ENCODE assay signal across 2 cellular contexts in the genomic region with DNA sequence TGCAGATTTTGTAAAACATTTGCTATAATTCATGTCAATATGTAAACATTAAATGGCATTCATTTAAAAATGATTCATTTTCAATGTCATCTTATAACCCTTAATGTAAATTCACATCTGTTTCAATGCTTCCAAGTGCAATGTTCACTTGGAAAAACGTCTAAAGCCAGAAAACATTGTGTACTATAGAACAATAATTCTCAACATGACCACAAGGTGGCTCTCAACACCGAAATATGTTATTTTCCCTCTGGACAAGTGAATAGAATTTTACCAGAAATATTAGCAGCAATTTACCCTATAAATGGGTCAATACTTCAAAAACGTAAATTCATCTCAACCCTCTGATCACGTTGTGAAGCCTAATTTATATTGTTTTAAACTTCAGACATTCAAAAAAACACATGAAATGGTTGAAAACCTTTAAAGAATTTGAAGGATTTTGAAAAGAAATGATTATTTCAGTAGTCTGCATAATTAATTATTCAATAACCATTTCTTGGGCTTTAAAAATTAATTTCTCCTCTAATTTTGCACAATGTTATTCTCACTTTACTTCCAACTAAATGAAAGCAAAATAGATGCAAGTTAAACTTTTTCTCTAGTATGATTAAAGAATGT.
A peak's percentile ranks its signal among the peaks of the same experiment; 100 is the strongest.
TF ChIP-seq lines count a peak whose summit lies in the region.

No MANE protein-coding gene starts in this region.

TF ChIP-seq in HCT116, 20 proteins besides CTCF, POLR2A, EP300 and RAD21:
- TF ChIP-seq, protein P1, sequence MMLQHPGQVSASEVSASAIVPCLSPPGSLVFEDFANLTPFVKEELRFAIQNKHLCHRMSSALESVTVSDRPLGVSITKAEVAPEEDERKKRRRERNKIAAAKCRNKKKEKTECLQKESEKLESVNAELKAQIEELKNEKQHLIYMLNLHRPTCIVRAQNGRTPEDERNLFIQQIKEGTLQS (IDR thresholded peaks at IDR 0.05) = no peak
- TF ChIP-seq SIN3A (IDR thresholded peaks at IDR 0.05; ENCODE audit: low read depth) = no peak
- no peak for TF ChIP-seq EZH2phosphoT487 (IDR thresholded peaks at IDR 0.05; ENCODE audit: borderline replicate concordance)
- TF ChIP-seq EZH2 (IDR thresholded peaks at IDR 0.05) = no peak
- TF ChIP-seq JUND (IDR thresholded peaks at IDR 0.05) = no peak
- no peak for TF ChIP-seq YY1 (IDR thresholded peaks at IDR 0.05; ENCODE audit: extremely low read depth, insufficient replicate concordance, low read depth, low read length)
- TF ChIP-seq, protein P2, sequence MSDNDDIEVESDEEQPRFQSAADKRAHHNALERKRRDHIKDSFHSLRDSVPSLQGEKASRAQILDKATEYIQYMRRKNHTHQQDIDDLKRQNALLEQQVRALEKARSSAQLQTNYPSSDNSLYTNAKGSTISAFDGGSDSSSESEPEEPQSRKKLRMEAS (IDR thresholded peaks at IDR 0.05) = no peak
- TF ChIP-seq SP1 (IDR thresholded peaks at IDR 0.05; ENCODE audit: low read depth) = no peak
- TF ChIP-seq ELF1 (IDR thresholded peaks at IDR 0.05; ENCODE audit: borderline replicate concordance, low read depth) = no peak
- TF ChIP-seq FOSL1 (IDR thresholded peaks at IDR 0.05; ENCODE audit: low read depth) = no peak
- TF ChIP-seq SRF (IDR thresholded peaks at IDR 0.05; ENCODE audit: low read depth) = no peak
- TF ChIP-seq ZFX (IDR thresholded peaks at IDR 0.05) = no peak
- no peak for TF ChIP-seq EGR1 (IDR thresholded peaks at IDR 0.05; ENCODE audit: low read depth)
- TF ChIP-seq CEBPB (IDR thresholded peaks at IDR 0.05; ENCODE audit: low read depth) = no peak
- TF ChIP-seq POLR2AphosphoS5 (IDR thresholded peaks at IDR 0.05; ENCODE audit: low read depth, low read length) = no peak
- TF ChIP-seq CBX3 (IDR thresholded peaks at IDR 0.05; ENCODE audit: low read depth) = no peak
TF ChIP-seq in HCT116: peak in this region for 0.

TF ChIP-seq in HepG2, 621 proteins besides CTCF, POLR2A, EP300 and RAD21:
- TF ChIP-seq HNRNPK (IDR thresholded peaks at IDR 0.05; ENCODE audit: low read depth, low read length, poor library complexity, severe bottlenecking) (no peak), ZNF33A (CRISPR knock-in tag; IDR thresholded peaks at IDR 0.05; ENCODE audit: borderline replicate concordance) (no peak), ZNF781 (CRISPR knock-in tag; IDR thresholded peaks at IDR 0.05; ENCODE audit: borderline replicate concordance, not compliant biosample characterization) (no peak), TCF7L2 (IDR thresholded peaks at IDR 0.05; ENCODE audit: low read depth, low read length) (no peak), STAG1 (CRISPR knock-in tag; IDR thresholded peaks at IDR 0.05) (peak; percentile 77), SMC3 (IDR thresholded peaks at IDR 0.05; ENCODE audit: low read length) (peak; percentile 45; the same call in 1 of the 2 replicates), ZNF282 (IDR thresholded peaks at IDR 0.05; ENCODE audit: partially characterized antibody) (no peak)
- TF ChIP-seq, protein P3, sequence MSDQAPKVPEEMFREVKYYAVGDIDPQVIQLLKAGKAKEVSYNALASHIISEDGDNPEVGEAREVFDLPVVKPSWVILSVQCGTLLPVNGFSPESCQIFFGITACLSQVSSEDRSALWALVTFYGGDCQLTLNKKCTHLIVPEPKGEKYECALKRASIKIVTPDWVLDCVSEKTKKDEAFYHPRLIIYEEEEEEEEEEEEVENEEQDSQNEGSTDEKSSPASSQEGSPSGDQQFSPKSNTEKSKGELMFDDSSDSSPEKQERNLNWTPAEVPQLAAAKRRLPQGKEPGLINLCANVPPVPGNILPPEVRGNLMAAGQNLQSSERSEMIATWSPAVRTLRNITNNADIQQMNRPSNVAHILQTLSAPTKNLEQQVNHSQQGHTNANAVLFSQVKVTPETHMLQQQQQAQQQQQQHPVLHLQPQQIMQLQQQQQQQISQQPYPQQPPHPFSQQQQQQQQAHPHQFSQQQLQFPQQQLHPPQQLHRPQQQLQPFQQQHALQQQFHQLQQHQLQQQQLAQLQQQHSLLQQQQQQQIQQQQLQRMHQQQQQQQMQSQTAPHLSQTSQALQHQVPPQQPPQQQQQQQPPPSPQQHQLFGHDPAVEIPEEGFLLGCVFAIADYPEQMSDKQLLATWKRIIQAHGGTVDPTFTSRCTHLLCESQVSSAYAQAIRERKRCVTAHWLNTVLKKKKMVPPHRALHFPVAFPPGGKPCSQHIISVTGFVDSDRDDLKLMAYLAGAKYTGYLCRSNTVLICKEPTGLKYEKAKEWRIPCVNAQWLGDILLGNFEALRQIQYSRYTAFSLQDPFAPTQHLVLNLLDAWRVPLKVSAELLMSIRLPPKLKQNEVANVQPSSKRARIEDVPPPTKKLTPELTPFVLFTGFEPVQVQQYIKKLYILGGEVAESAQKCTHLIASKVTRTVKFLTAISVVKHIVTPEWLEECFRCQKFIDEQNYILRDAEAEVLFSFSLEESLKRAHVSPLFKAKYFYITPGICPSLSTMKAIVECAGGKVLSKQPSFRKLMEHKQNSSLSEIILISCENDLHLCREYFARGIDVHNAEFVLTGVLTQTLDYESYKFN (CRISPR knock-in tag; conservative IDR thresholded peaks at IDR 0.05) = no peak
- TF ChIP-seq, protein P4, sequence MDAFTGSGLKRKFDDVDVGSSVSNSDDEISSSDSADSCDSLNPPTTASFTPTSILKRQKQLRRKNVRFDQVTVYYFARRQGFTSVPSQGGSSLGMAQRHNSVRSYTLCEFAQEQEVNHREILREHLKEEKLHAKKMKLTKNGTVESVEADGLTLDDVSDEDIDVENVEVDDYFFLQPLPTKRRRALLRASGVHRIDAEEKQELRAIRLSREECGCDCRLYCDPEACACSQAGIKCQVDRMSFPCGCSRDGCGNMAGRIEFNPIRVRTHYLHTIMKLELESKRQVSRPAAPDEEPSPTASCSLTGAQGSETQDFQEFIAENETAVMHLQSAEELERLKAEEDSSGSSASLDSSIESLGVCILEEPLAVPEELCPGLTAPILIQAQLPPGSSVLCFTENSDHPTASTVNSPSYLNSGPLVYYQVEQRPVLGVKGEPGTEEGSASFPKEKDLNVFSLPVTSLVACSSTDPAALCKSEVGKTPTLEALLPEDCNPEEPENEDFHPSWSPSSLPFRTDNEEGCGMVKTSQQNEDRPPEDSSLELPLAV (CRISPR knock-in tag; conservative IDR thresholded peaks at IDR 0.05; ENCODE audit: low read depth) = no peak
